In the genomic region with DNA sequence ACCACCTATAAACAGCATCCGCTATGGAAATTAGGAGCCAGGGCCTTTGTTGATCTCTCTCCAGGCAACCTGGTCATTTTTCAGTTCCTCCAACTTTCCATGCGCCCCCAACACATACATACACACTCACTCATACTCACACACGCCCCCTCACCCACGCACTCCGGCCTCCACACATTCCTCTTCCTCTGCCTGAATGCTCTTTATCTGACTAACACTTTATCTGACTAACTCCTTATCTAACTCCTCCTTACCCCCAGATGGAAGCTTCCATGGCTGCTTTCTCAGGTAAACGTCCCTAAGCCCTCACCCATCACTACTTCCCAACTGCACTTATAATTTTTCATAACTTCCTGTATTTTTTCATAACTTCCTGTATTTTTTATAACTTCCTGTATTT, we compare ENCODE assay signal across 9 cellular contexts. TPM values are rescaled to one million over a fixed set of nuclear protein-coding genes. Genes with fewer than 3 reads are reported as not detected.
A peak's percentile ranks its signal among the peaks of the same experiment; 100 is the strongest.
DNase-seq lines count a peak whose midpoint lies in the region; ATAC-seq and TF ChIP-seq lines count a peak whose summit lies in the region.
"Had no signal": no experiment of that assay in that cellular context is flagged by ENCODE, and none has a peak within 500 bp of the region (broad histone marks: within the 10 kb centered on the region; RNA-seq: fewer than 3 reads in every experiment).

No MANE protein-coding gene starts in this region.

- H3K27ac Mint-ChIP-seq in T-helper 1 cell treated with Interleukin-12 subunit alpha and Interleukin-12 subunit beta and Interleukin-4 antibody, amounts not matched to agents 30 μg/mL and 1 μg/mL, for 36 hours, result peak overlapping the region; percentile 86
- peak overlapping the region; percentile 87 for H3K27ac Mint-ChIP-seq in activated CD4-positive, alpha-beta memory T cell treated with anti-CD3 and anti-CD28 coated beads for 36 hours

- intact Hi-C loops in activated CD4-positive, alpha-beta memory T cell treated with anti-CD3 and anti-CD28 coated beads for 36 hours (cut with micrococcal nuclease), result loop anchor here (1.0 to 2.0 kb wide), 2 partner anchors 11 to 15 kb away; no protein-coding TSS in a partner anchor

- CTCF ChIA-PET in activated CD4-positive, alpha-beta memory T cell treated with anti-CD3 and anti-CD28 coated beads for 36 hours (lab: Charles Lee), result interaction anchor here (1.4 to 2.6 kb wide), 2 partner anchors 9 to 11 kb away, joined by 4 to 9 read pairs; no protein-coding TSS in a partner anchor

- POLR2A ChIA-PET in activated CD4-positive, alpha-beta memory T cell treated with anti-CD3 and anti-CD28 coated beads for 36 hours (lab: Charles Lee), result interaction anchor here (1.1 to 4.0 kb wide), 7 partner anchors 8 to 39 kb away, joined by 3 to 19 read pairs (median 4); a partner anchor contains a TSS

- peak overlapping the region; percentile 73 for H3K4me3 Mint-ChIP-seq in T-helper 1 cell treated with Interleukin-12 subunit alpha and Interleukin-12 subunit beta and Interleukin-4 antibody, amounts not matched to agents 30 μg/mL and 1 μg/mL, for 36 hours
- H3K4me3 Mint-ChIP-seq in activated CD4-positive, alpha-beta memory T cell treated with anti-CD3 and anti-CD28 coated beads for 36 hours, result peak overlapping the region; percentile 66

- TF ChIP-seq CTCF in foreskin fibroblast (IDR thresholded peaks at IDR 0.05; ENCODE audit: low read depth, low read length), result no peak
- no peak for TF ChIP-seq CTCF in omental fat pad (IDR thresholded peaks at IDR 0.05)

- ATAC-seq in HG02571 (IDR thresholded peaks at IDR 0.05; ENCODE audit: unreplicated experiment) (no peak), omental fat pad (ENCODE audit: low FRiP score) (no peak)
- ATAC-seq: A549 had no signal

- H3K4me1 Mint-ChIP-seq in T-helper 1 cell treated with Interleukin-12 subunit alpha and Interleukin-12 subunit beta and Interleukin-4 antibody, amounts not matched to agents 30 μg/mL and 1 μg/mL, for 36 hours (ENCODE audit: low read depth), result peaks cover 30% of the 10 kb centered on the region
- H3K4me1 Mint-ChIP-seq in activated CD4-positive, alpha-beta memory T cell treated with anti-CD3 and anti-CD28 coated beads for 36 hours (ENCODE audit: low read depth), result peaks cover 72% of the 10 kb centered on the region

- no peaks in the 10 kb centered on the region for H3K27me3 Mint-ChIP-seq in T-helper 1 cell treated with Interleukin-12 subunit alpha and Interleukin-12 subunit beta and Interleukin-4 antibody, amounts not matched to agents 30 μg/mL and 1 μg/mL, for 36 hours (ENCODE audit: low read depth)
- no peaks in the 10 kb centered on the region for H3K27me3 Mint-ChIP-seq in activated CD4-positive, alpha-beta memory T cell treated with anti-CD3 and anti-CD28 coated beads for 36 hours

- H3K4me3 ChIP-seq in foreskin fibroblast (ENCODE audit: low read depth in 1 of 2, low read length in 2 of 2), result no peak overlapping the region
- H3K4me3 ChIP-seq: A549 had no signal

- no peak for DNase-seq in T-helper 1 cell
- DNase-seq in activated CD4-positive, alpha-beta memory T cell treated with anti-CD3 and anti-CD28 coated beads for 36 hours, result peak; percentile 79
- peak; percentile 84 to 85 for DNase-seq in foreskin fibroblast
- peak; percentile 63 for DNase-seq in stimulated activated naive CD4-positive, alpha-beta T cell treated with Interleukin-2 at 50 U/mL for 16 hours (lab: John Stamatoyannopoulos, UW)
- DNase-seq in NCI-H510A treated with DMSO at 0.1 percent for 48 hours (lab: John Stamatoyannopoulos, UW), result no peak
- DNase-seq in omental fat pad (ENCODE audit: low spot score), result no peak

- H3K36me3 Mint-ChIP-seq in T-helper 1 cell treated with Interleukin-12 subunit alpha and Interleukin-12 subunit beta and Interleukin-4 antibody, amounts not matched to agents 30 μg/mL and 1 μg/mL, for 36 hours (ENCODE audit: low read depth), result peaks cover 35% of the 10 kb centered on the region
- H3K36me3 Mint-ChIP-seq in activated CD4-positive, alpha-beta memory T cell treated with anti-CD3 and anti-CD28 coated beads for 36 hours, result peaks cover 4% of the 10 kb centered on the region

- peaks cover 4% of the 10 kb centered on the region for H3K9me3 Mint-ChIP-seq in T-helper 1 cell treated with Interleukin-12 subunit alpha and Interleukin-12 subunit beta and Interleukin-4 antibody, amounts not matched to agents 30 μg/mL and 1 μg/mL, for 36 hours
- no peaks in the 10 kb centered on the region for H3K9me3 Mint-ChIP-seq in activated CD4-positive, alpha-beta memory T cell treated with anti-CD3 and anti-CD28 coated beads for 36 hours

RNA-seq across cellular contexts. Expression of a gene that starts 17.4 kb away (rescaled TPM):
- total RNA-seq in activated CD4-positive, alpha-beta memory T cell treated with anti-CD3 and anti-CD28 coated beads for 36 hours, result 1 to 10 TPM; 7.8 to 8.6 TPM
- 10 to 100 TPM in 1 of 4 donors, 1 to 10 TPM in 3; 3.5 to 10.6 (median 6.0) TPM for total RNA-seq in omental fat pad

RNA-seq across cellular contexts. Expression of a gene that starts 37.1 kb away (rescaled TPM):
- total RNA-seq in activated CD4-positive, alpha-beta memory T cell treated with anti-CD3 and anti-CD28 coated beads for 36 hours, result 10 to 100 TPM; 53.9 to 56.6 TPM
- 10 to 100 TPM; 20.8 to 26.8 (median 22.0) TPM for total RNA-seq in omental fat pad

RNA-seq across cellular contexts. Expression of a gene that starts 37.5 kb away (rescaled TPM):
- 100 to 1,000 TPM in 1 of 2 experiments, 10 to 100 TPM in 1; 99.7 to 101 TPM for total RNA-seq in activated CD4-positive, alpha-beta memory T cell treated with anti-CD3 and anti-CD28 coated beads for 36 hours
- 1 to 10 TPM in 3 of 4 donors, under 1 TPM in 1; 0.95 to 4.1 (median 2.5) TPM for total RNA-seq in omental fat pad

RNA-seq across cellular contexts. Expression of a gene that starts 38.9 kb away (rescaled TPM):
- 10 to 100 TPM; 81.8 to 83.1 TPM for total RNA-seq in activated CD4-positive, alpha-beta memory T cell treated with anti-CD3 and anti-CD28 coated beads for 36 hours
- total RNA-seq in omental fat pad, result 10 to 100 TPM; 52.7 to 62.9 (median 53.7) TPM

Comparison
In these comparisons a context has a peak if more than half of its experiments do, and no peak if none do; other contexts are left out.
1. DNase-seq: peak in activated CD4-positive, alpha-beta memory T cell treated with anti-CD3 and anti-CD28 coated beads for 36 hours (single experiment), foreskin fibroblast (2 of 2) and stimulated activated naive CD4-positive, alpha-beta T cell treated with Interleukin-2 at 50 U/mL for 16 hours (single experiment); none in T-helper 1 cell (0 of 5), NCI-H510A treated with DMSO at 0.1 percent for 48 hours (single experiment) and omental fat pad (single experiment).
2. RNA of a gene that starts 37.5 kb away (total RNA-seq): 99.7 to 101 TPM in activated CD4-positive, alpha-beta memory T cell treated with anti-CD3 and anti-CD28 coated beads for 36 hours; 0.95 to 4.1 TPM in omental fat pad; every median in the first group is over 10 times any median in the second.